Comparison of ENCODE assay signal across 30 cellular contexts in the genomic region with DNA sequence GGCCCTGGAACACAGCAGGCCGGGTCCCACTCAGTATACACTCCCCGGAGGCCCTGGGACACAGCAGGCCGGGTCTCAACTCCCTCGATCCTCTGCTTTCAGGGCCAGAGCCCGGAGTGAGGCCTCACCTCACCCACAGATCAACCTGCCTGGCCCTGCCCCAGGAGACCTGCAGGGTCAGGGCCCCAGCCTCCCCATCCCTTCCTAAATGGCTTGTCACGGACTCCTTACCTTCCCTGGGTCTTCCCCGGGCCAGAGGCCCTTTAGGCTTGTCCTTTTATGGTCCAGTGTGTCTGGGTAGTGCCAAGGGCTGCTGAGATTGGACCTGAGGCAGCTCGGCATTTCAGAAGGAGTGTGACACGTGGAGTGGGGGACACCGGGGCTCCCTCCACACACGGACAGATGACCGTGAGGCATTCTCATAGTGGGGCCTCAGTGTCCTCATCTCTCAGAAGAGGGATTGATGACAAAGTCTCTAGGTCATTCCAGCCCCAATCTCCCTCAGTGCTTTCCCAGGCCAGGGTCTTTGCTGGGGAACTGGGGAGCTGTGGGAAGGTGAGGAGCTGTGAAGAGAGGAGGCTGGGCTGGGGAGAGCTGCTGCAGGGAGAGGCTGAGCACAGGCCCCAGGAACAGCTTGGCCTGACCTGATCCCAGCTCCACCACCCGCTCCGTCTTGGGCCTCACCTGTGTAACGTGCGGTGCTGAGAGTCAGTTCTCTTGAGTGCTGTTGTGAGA. TPM values are rescaled to one million over a fixed set of nuclear protein-coding genes. Genes with fewer than 3 reads are reported as not detected.
"Had no signal": no experiment of that assay in that cellular context is flagged by ENCODE, and none has a peak within 500 bp of the region (broad histone marks: within the 10 kb centered on the region; RNA-seq: fewer than 3 reads in every experiment).

No MANE protein-coding gene starts in this region.

- H3K36me3 ChIP-seq: brain microvascular endothelial cell, gastrocnemius medialis, thyroid gland, upper lobe of right lung had no signal

- H3K27ac ChIP-seq: brain microvascular endothelial cell, coronary artery, dorsolateral prefrontal cortex, gastrocnemius medialis, thyroid gland, upper lobe of right lung had no signal

- H3K4me3 Mint-ChIP-seq: activated CD4-positive, alpha-beta memory T cell treated with anti-CD3 and anti-CD28 coated beads for 36 hours; activated T-cell treated with anti-CD3 and anti-CD28 coated beads, Interleukin-2, amount 50 U/mL, for 24 hours; memory B cell; naive thymus-derived CD4-positive, alpha-beta T cell; stimulated activated memory B cell treated with anti-CD40 and anti-IgM and Interleukin-4, amounts not matched to agents 10 μg/mL and 1 μg/mL and 100 μg/mL, for 72 hours; stimulated activated naive CD8-positive, alpha-beta T cell treated with anti-CD3 and anti-CD28 coated beads, Interleukin-15, amount 100 ng/mL, for 72 hours had no signal

- H3K4me1 Mint-ChIP-seq: memory B cell; naive thymus-derived CD4-positive, alpha-beta T cell; stimulated activated memory B cell treated with anti-CD40 and anti-IgM and Interleukin-4, amounts not matched to agents 10 μg/mL and 1 μg/mL and 100 μg/mL, for 72 hours; stimulated activated naive CD8-positive, alpha-beta T cell treated with anti-CD3 and anti-CD28 coated beads, Interleukin-15, amount 100 ng/mL, for 72 hours had no signal

- H3K9me3 ChIP-seq: gastrocnemius medialis, thyroid gland, upper lobe of right lung had no signal

- H3K36me3 Mint-ChIP-seq: activated CD4-positive, alpha-beta memory T cell treated with anti-CD3 and anti-CD28 coated beads for 36 hours; memory B cell; naive thymus-derived CD4-positive, alpha-beta T cell; stimulated activated memory B cell treated with anti-CD40 and anti-IgM and Interleukin-4, amounts not matched to agents 10 μg/mL and 1 μg/mL and 100 μg/mL, for 72 hours had no signal

- FAIRE-seq: astrocyte, keratinocyte had no signal

- ATAC-seq: gastrocnemius medialis; left colon; naive thymus-derived CD4-positive, alpha-beta T cell; sciatic nerve; stimulated activated memory B cell treated with anti-CD40 and anti-IgM and Interleukin-4, amounts not matched to agents 10 μg/mL and 1 μg/mL and 100 μg/mL, for 72 hours; stimulated activated naive CD8-positive, alpha-beta T cell treated with anti-CD3 and anti-CD28 coated beads, Interleukin-15, amount 100 ng/mL, for 72 hours; upper lobe of right lung had no signal

- H3K4me3 ChIP-seq: coronary artery, dorsolateral prefrontal cortex, gastrocnemius medialis, skin epidermis, thyroid gland, upper lobe of right lung had no signal

- H3K27me3 ChIP-seq: thyroid gland had no signal

- H3K9me3 Mint-ChIP-seq: activated CD4-positive, alpha-beta memory T cell treated with anti-CD3 and anti-CD28 coated beads for 36 hours; activated T-cell treated with anti-CD3 and anti-CD28 coated beads, Interleukin-2, amount 50 U/mL, for 24 hours; stimulated activated memory B cell treated with anti-CD40 and anti-IgM and Interleukin-4, amounts not matched to agents 10 μg/mL and 1 μg/mL and 100 μg/mL, for 72 hours; stimulated activated naive CD8-positive, alpha-beta T cell treated with anti-CD3 and anti-CD28 coated beads, Interleukin-15, amount 100 ng/mL, for 72 hours had no signal

- H3K27ac Mint-ChIP-seq: activated CD4-positive, alpha-beta memory T cell treated with anti-CD3 and anti-CD28 coated beads for 36 hours; activated T-cell treated with anti-CD3 and anti-CD28 coated beads, Interleukin-2, amount 50 U/mL, for 24 hours; memory B cell; naive thymus-derived CD4-positive, alpha-beta T cell; stimulated activated memory B cell treated with anti-CD40 and anti-IgM and Interleukin-4, amounts not matched to agents 10 μg/mL and 1 μg/mL and 100 μg/mL, for 72 hours had no signal

- DNase-seq: activated CD4-positive, alpha-beta memory T cell treated with anti-CD3 and anti-CD28 coated beads for 36 hours; activated CD4-positive, alpha-beta T cell treated with anti-CD3 and anti-CD28 coated beads for 48 hours; activated CD8-positive, alpha-beta memory T cell treated with anti-CD3 and anti-CD28 coated beads, Interleukin-2, amount 50 U/mL, for 4 hours; activated gamma-delta T cell; activated naive CD4-positive, alpha-beta T cell treated with anti-CD3 and anti-CD28 coated beads, Interleukin-2, amount 50 U/mL, for 16 hours; activated T-cell treated with anti-CD3 and anti-CD28 coated beads, Interleukin-2, amount 50 U/mL, for 24 hours; amniotic stem cell; brain microvascular endothelial cell; dorsolateral prefrontal cortex; effector memory CD4-positive, alpha-beta T cell; erythroblast; gastrocnemius medialis; glutamatergic neuron; left colon; midbrain; naive thymus-derived CD4-positive, alpha-beta T cell; occipital lobe; stimulated activated CD4-positive, alpha-beta T cell treated with anti-CD3 and anti-CD28 coated beads, Interleukin-4, amount 100 ng/mL, for 24 hours; stimulated activated CD8-positive, alpha-beta memory T cell treated with anti-CD3 and anti-CD28 coated beads, Interleukin-4, amount 100 ng/mL, for 48 hours; stimulated activated naive CD8-positive, alpha-beta T cell treated with anti-CD3 and anti-CD28 coated beads, Interleukin-15, amount 100 ng/mL, for 72 hours; T-helper 1 cell; thyroid gland; upper lobe of right lung had no signal

- H3K4me1 ChIP-seq: gastrocnemius medialis, upper lobe of right lung had no signal

RNA-seq across cellular contexts. Expression of a gene that starts 18.0 kb away (rescaled TPM):
- total RNA-seq: activated CD4-positive, alpha-beta memory T cell treated with anti-CD3 and anti-CD28 coated beads for 36 hours; gastrocnemius medialis had no signal
- polyA plus RNA-seq: keratinocyte; naive thymus-derived CD4-positive, alpha-beta T cell had no signal
